In genomic region chr6:158571826-158572652, GRCh38 we compare ENCODE assay signal across 11 cellular contexts. TPM values are rescaled to one million over a fixed set of nuclear protein-coding genes. Genes with fewer than 3 reads are reported as not detected.
A peak's percentile ranks its signal among the peaks of the same experiment; 100 is the strongest.
DNase-seq lines count a peak whose midpoint lies in the region; ATAC-seq and TF ChIP-seq lines count a peak whose summit lies in the region.
"Had no signal": no experiment of that assay in that cellular context is flagged by ENCODE, and none has a peak within 500 bp of the region (broad histone marks: within the 10 kb centered on the region; RNA-seq: fewer than 3 reads in every experiment).

No MANE protein-coding gene starts in this region.

- TF ChIP-seq CTCF in C4-2B (conservative IDR thresholded peaks at IDR 0.05): no peak
- TF ChIP-seq CTCF in PC-3 (conservative IDR thresholded peaks at IDR 0.05; ENCODE audit: low read depth, low read length): no peak

- H3K27ac ChIP-seq in C4-2B: peak overlapping the region; percentile 67
- peak overlapping the region; percentile 39 for H3K27ac ChIP-seq in PC-3 (ENCODE audit: low read length)
- peak overlapping the region; percentile 35 for H3K27ac ChIP-seq in epithelial cell of prostate

- no peak overlapping the region for H3K4me3 ChIP-seq in PC-3 (ENCODE audit: low read length)
- H3K4me3 ChIP-seq: prostate gland had no signal

- DNase-seq in PC-3: peak; percentile 42
- DNase-seq in epithelial cell of prostate (ENCODE audit: low read depth, low spot score): no peak
- DNase-seq in mucosa of gallbladder (ENCODE audit: low spot score): peak; percentile 57
- no peak for DNase-seq in H4 (ENCODE audit: low spot score)
- DNase-seq in DMS 273 treated with DMSO at 0.1 percent for 48 hours (lab: John Stamatoyannopoulos, UW): no peak
- no peak for DNase-seq in superior temporal gyrus (ENCODE audit: extremely low spot score)
- DNase-seq: NCI-H69, T-helper 1 cell had no signal

- peaks cover 53% of the 10 kb centered on the region for H3K79me2 ChIP-seq in PC-3 (ENCODE audit: low read length)

- peaks cover 4% of the 10 kb centered on the region for H3K36me3 ChIP-seq in PC-3 (ENCODE audit: low read depth, low read length)
- H3K36me3 ChIP-seq: prostate gland had no signal

- BruUV-seq in PC-3 (replicated peaks; lab: Mats Ljungman, UMichigan): no TSS peak

- peak overlapping the region; percentile 34; the same call in 1 of the 2 replicates for H2AFZ ChIP-seq in PC-3 (ENCODE audit: low read length)

- POLR2A ChIA-PET in PC-3 (lab: Charles Lee; ENCODE audit: unreplicated experiment): no interaction called here

- intact Hi-C loops in PC-3 (cut with micrococcal nuclease): no loop called here

- H3K9me2 ChIP-seq in PC-3 (replicated peaks; ENCODE audit: low read length): no peaks in the 10 kb centered on the region

- H3K4me2 ChIP-seq in PC-3 (ENCODE audit: low read length): peak overlapping the region; percentile 22; the same call in 1 of the 2 replicates

- H3K9me3 ChIP-seq in PC-3 (ENCODE audit: low read length): no peaks in the 10 kb centered on the region
- H3K9me3 ChIP-seq: prostate gland had no signal

- no peaks in the 10 kb centered on the region for H3F3A ChIP-seq in PC-3 (ENCODE audit: low read length, unreplicated experiment)

- H3K9ac ChIP-seq in PC-3 (ENCODE audit: low read length): peak overlapping the region; percentile 17

- ATAC-seq in PC-3 (peak; percentile 98), HG03469 (IDR thresholded peaks at IDR 0.05; ENCODE audit: unreplicated experiment) (no peak)

- H3K4me1 ChIP-seq in PC-3 (ENCODE audit: insufficient read depth, low read length): peaks cover 10% of the 10 kb centered on the region
- H3K4me1 ChIP-seq: prostate gland had no signal

- CTCF ChIA-PET in PC-3 (lab: Charles Lee): no interaction called here

- H3K27me3 ChIP-seq in PC-3 (ENCODE audit: low read length): no peaks in the 10 kb centered on the region

- H4K20me1 ChIP-seq in PC-3 (ENCODE audit: low read length): no peaks in the 10 kb centered on the region

RNA-seq across cellular contexts. Expression of gene TMEM181, which starts 12.1 kb away (rescaled TPM):
- total RNA-seq in PC-3 (2014; rRNA removed) (10.4 and 13.7 TPM in 2 replicates), mucosa of gallbladder (37.9 TPM)
- total RNA-seq in H4 (2014; rRNA removed; shearing (Covaris generic)): 16.1 and 18.8 TPM in 2 replicates

Comparison
In these comparisons a context has a peak if more than half of its experiments do, and no peak if none do; other contexts are left out.
1. DNase-seq: peak in PC-3 (single experiment) and mucosa of gallbladder (single experiment); none in epithelial cell of prostate (single experiment), H4 (single experiment), DMS 273 treated with DMSO at 0.1 percent for 48 hours (single experiment) and superior temporal gyrus (single experiment).
2. Peak in every context shown above with its lines, with median percentiles within 50 percentile points of each other: H3K27ac ChIP-seq.